Comparison of ENCODE assay signal across 23 cellular contexts in the genomic region with DNA sequence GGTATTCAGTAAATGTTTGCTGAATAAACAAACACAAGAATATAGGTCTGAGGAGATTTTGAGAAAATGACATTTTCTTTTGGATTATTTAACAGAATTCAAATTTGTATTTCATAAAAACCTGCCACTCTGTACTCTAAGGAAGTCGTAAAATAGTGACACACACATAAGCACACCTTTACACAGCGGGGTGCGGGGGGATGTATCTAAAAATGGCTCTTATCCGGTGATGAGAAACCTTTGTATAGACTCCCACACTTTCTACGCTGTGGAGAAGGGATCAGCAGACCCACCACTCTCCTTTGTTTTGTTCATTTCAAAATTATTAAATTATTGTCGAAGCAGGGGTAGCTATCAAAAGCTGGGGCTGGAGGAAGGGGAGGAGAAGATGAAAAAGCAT.
"Had no signal": no experiment of that assay in that cellular context is flagged by ENCODE, and none has a peak within 500 bp of the region (broad histone marks: within the 10 kb centered on the region; RNA-seq: fewer than 3 reads in every experiment).

No MANE protein-coding gene starts in this region.

- H3K27me3 ChIP-seq: dorsolateral prefrontal cortex, sigmoid colon, tibial nerve, upper lobe of left lung had no signal

- H3K9me3 Mint-ChIP-seq: immature natural killer cell; memory B cell; naive B cell; natural killer cell treated with Interleukin-12 subunit alpha and Interleukin-12 subunit beta and Interleukin-15 and Interleukin-18, amount 100 ng/mL, for 72 hours; stimulated activated naive B cell treated with anti-CD40 and anti-IgM and Interleukin-4, amounts not matched to agents 10 μg/mL and 1 μg/mL and 100 μg/mL, for 72 hours; stimulated activated naive CD8-positive, alpha-beta T cell treated with anti-CD3 and anti-CD28 coated beads, Interleukin-15, Interleukin-2, amounts not matched to agents 100 ng/mL and 50 ng/mL, for 24 hours had no signal

- H3K9me3 ChIP-seq: mucosa of descending colon, psoas muscle, sigmoid colon, thoracic aorta, tibial nerve, upper lobe of left lung had no signal

- H3K4me1 Mint-ChIP-seq: memory B cell, naive B cell had no signal

- H3K27ac Mint-ChIP-seq: memory B cell; stimulated activated naive B cell treated with anti-CD40 and anti-IgM and Interleukin-4, amounts not matched to agents 10 μg/mL and 1 μg/mL and 100 μg/mL, for 72 hours; stimulated activated naive CD8-positive, alpha-beta T cell treated with anti-CD3 and anti-CD28 coated beads, Interleukin-15, Interleukin-2, amounts not matched to agents 100 ng/mL and 50 ng/mL, for 24 hours had no signal

- H3K27me3 Mint-ChIP-seq: memory B cell; naive B cell; natural killer cell treated with Interleukin-12 subunit alpha and Interleukin-12 subunit beta and Interleukin-15 and Interleukin-18, amount 100 ng/mL, for 72 hours; stimulated activated naive B cell treated with anti-CD40 and anti-IgM and Interleukin-4, amounts not matched to agents 10 μg/mL and 1 μg/mL and 100 μg/mL, for 72 hours; stimulated activated naive CD8-positive, alpha-beta T cell treated with anti-CD3 and anti-CD28 coated beads, Interleukin-15, Interleukin-2, amounts not matched to agents 100 ng/mL and 50 ng/mL, for 24 hours had no signal

- H3K4me3 Mint-ChIP-seq: immature natural killer cell; memory B cell; naive B cell; natural killer cell treated with Interleukin-12 subunit alpha and Interleukin-12 subunit beta and Interleukin-15 and Interleukin-18, amount 100 ng/mL, for 72 hours; stimulated activated naive B cell treated with anti-CD40 and anti-IgM and Interleukin-4, amounts not matched to agents 10 μg/mL and 1 μg/mL and 100 μg/mL, for 72 hours; stimulated activated naive CD8-positive, alpha-beta T cell treated with anti-CD3 and anti-CD28 coated beads, Interleukin-15, Interleukin-2, amounts not matched to agents 100 ng/mL and 50 ng/mL, for 24 hours had no signal

- H3K27ac ChIP-seq: psoas muscle, sigmoid colon, thoracic aorta, tibial nerve, upper lobe of left lung had no signal

- H3K4me3 ChIP-seq: dorsolateral prefrontal cortex, lung, mucosa of descending colon, psoas muscle, sigmoid colon, thoracic aorta, tibial nerve, upper lobe of left lung had no signal

- FAIRE-seq: colon, frontal cortex, urothelium cell line had no signal

- DNase-seq: dorsolateral prefrontal cortex; effector CD4-positive, alpha-beta T cell; hypothalamus; immature natural killer cell; islet precursor cell; kidney glomerular epithelial cell; mucosa of descending colon; naive B cell; psoas muscle; right cardiac atrium; sigmoid colon; stimulated activated CD4-positive, alpha-beta T cell treated with anti-CD3 and anti-CD28 coated beads, Interleukin-2, amount 100 ng/mL, for 24 hours; stimulated activated naive B cell treated with anti-CD40 and anti-IgM and Interleukin-4, amounts not matched to agents 10 μg/mL and 1 μg/mL and 100 μg/mL, for 72 hours; upper lobe of left lung had no signal
